ENCODE assay signal across 8 cellular contexts in the genomic region with DNA sequence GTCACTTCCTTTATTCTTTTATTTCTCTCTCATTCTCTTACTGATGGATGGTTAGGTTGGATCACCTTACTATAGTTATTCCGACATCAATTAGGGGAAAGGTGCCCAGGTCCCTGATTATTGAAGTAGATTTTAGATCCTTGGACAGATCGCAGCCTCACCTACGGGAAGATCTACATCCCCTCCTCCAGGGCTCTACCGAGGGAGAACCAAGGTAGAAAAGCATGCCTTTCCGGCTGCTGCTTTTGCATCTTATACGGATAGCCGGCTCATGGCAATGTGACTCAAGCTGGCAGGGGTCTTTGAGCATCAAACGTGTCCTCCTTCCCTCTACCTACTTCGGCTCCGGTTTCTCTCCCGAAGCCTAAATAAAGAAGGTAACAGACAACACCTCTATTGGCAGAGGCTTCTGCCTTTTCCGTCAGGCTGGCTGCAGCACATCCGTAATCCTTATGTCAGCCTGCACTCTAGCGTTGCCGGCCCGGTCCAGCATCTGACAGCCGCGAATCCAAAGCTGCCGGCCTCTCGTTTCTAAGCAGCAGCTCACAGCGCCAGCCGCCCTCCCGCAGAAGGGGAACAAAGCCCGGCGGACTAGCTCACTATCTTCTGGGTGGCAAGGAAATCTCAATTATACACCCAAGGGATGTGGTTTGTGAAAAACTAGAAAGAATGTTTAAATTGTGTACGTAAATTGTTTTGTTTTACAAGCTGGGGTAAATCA. TPM values are rescaled to one million over a fixed set of nuclear protein-coding genes. Genes with fewer than 3 reads are reported as not detected.
A peak's percentile ranks its signal among the peaks of the same experiment; 100 is the strongest.
DNase-seq lines count a peak whose midpoint lies in the region; ATAC-seq and TF ChIP-seq lines count a peak whose summit lies in the region.

No MANE protein-coding gene starts in this region.

- H3K27ac ChIP-seq in 22Rv1 = no peak overlapping the region

- peak; percentile 78 for TF ChIP-seq CTCF in 22Rv1 (IDR thresholded peaks at IDR 0.05)
- peak; percentile 32 for TF ChIP-seq CTCF in GM12873 (IDR thresholded peaks at IDR 0.05; ENCODE audit: insufficient read depth, low read depth, low read length, missing control alignments)
- TF ChIP-seq CTCF in epithelial cell of proximal tubule (conservative IDR thresholded peaks at IDR 0.05; ENCODE audit: low read depth, low read length) = peak; percentile 69

- H3K4me3 ChIP-seq in epithelial cell of proximal tubule (ENCODE audit: low read depth, low read length) = peak overlapping the region; percentile 16

- ATAC-seq in GM21786 (IDR thresholded peaks at IDR 0.05; ENCODE audit: unreplicated experiment) = no peak

- DNase-seq in NOMO-1 (lab: John Stamatoyannopoulos, UW; ENCODE audit: unreplicated experiment in 2 of 2) = peak; percentile 64 to 70
- no peak for DNase-seq in epithelial cell of proximal tubule (ENCODE audit: low read depth)
- DNase-seq in medulla oblongata (ENCODE audit: extremely low spot score) = peak; percentile 87
- no peak for DNase-seq in OCI-M2 (lab: John Stamatoyannopoulos, UW; ENCODE audit: unreplicated experiment)
- no peak for DNase-seq in central memory CD4-positive, alpha-beta T cell

RNA-seq across cellular contexts. Expression of a gene that starts 46.9 kb away (rescaled TPM):
- 0.72 and 2.2 TPM in 2 replicates for total RNA-seq in epithelial cell of proximal tubule

Comparison
In these comparisons a context has a peak if more than half of its experiments do, and no peak if none do; other contexts are left out.
1. DNase-seq: peak in NOMO-1 (2 of 2) and medulla oblongata (single experiment); none in epithelial cell of proximal tubule (single experiment), OCI-M2 (single experiment) and central memory CD4-positive, alpha-beta T cell (single experiment).
2. Peak in every context shown above with its lines, with median percentiles within 50 percentile points of each other: CTCF ChIP-seq.